8 cellular contexts compared by ENCODE assay signal in genomic region chr11:118290923-118291322, GRCh38. TPM values are rescaled to one million over a fixed set of nuclear protein-coding genes. Genes with fewer than 3 reads are reported as not detected.
DNase-seq lines count a peak whose midpoint lies in the region; ATAC-seq and TF ChIP-seq lines count a peak whose summit lies in the region.

No MANE protein-coding gene starts in this region.

- no peaks in the 10 kb centered on the region for H3K4me1 ChIP-seq in esophagus muscularis mucosa
- H3K4me1 ChIP-seq in psoas muscle = no peaks in the 10 kb centered on the region

- TF ChIP-seq EP300 in esophagus muscularis mucosa (IDR thresholded peaks at IDR 0.05) = no peak

- WGBS in esophagus muscularis mucosa = 27% methylated on average over 9 of the region's 9 CpGs
- 28 to 36% (median 29%) methylated on average over 9 of the region's 9 CpGs for whole genome bisulfite sequencing in psoas muscle, 3 donors

- no peaks in the 10 kb centered on the region for H3K9me3 Mint-ChIP-seq in Calu3 (ENCODE audit: low read depth, unreplicated experiment)

- H3K27me3 Mint-ChIP-seq in Calu3 (ENCODE audit: unreplicated experiment) = no peaks in the 10 kb centered on the region

- peak; percentile 12 for TF ChIP-seq CTCF in Calu3 (IDR thresholded peaks at IDR 0.05; ENCODE audit: unreplicated experiment)
- TF ChIP-seq CTCF in esophagus muscularis mucosa (IDR thresholded peaks at IDR 0.05) = peak in 2 of 3 experiments; percentile 11 to 26
- TF ChIP-seq CTCF in psoas muscle (IDR thresholded peaks at IDR 0.05) = peak; percentile 10

- H3K36me3 ChIP-seq in esophagus muscularis mucosa (no peaks in the 10 kb centered on the region), psoas muscle (ENCODE audit: insufficient read depth in 1 of 2, low read depth in 1 of 2) (no peaks in the 10 kb centered on the region)

- H3K4me3 ChIP-seq in esophagus muscularis mucosa = no peak overlapping the region
- no peak overlapping the region for H3K4me3 ChIP-seq in psoas muscle

- peaks cover 34% of the 10 kb centered on the region for H3K4me1 Mint-ChIP-seq in Calu3 (ENCODE audit: low read depth, unreplicated experiment)

- H3K36me3 Mint-ChIP-seq in Calu3 (ENCODE audit: insufficient read depth, unreplicated experiment) = no peaks in the 10 kb centered on the region

- ATAC-seq in psoas muscle = peak in 1 of 4 donors; percentile 24

- H3K4me3 Mint-ChIP-seq in Calu3 (ENCODE audit: low read depth, unreplicated experiment) = peak overlapping the region; percentile 44

- no peak for TF ChIP-seq POLR2A in esophagus muscularis mucosa (IDR thresholded peaks at IDR 0.05; ENCODE audit: low read depth)

- no TSS peak for BruUV-seq in Calu3 (replicated peaks; lab: Mats Ljungman, UMichigan)

- H3K27ac ChIP-seq in esophagus muscularis mucosa (replicated peaks in 1 of 4) = no peak overlapping the region
- H3K27ac ChIP-seq in psoas muscle = no peak overlapping the region

- DNase-seq in Calu3 = peak; percentile 50
- peak; percentile 62 for DNase-seq in HPDE6-E6E7 (ENCODE audit: extremely low spot score)
- DNase-seq in UCSD-AML1 (lab: John Stamatoyannopoulos, UW; ENCODE audit: unreplicated experiment) = peak; percentile 39
- DNase-seq in esophagus muscularis mucosa (ENCODE audit: extremely low spot score) = no peak
- no peak for DNase-seq in psoas muscle
- no peak for DNase-seq in NCI-H2227 treated with DMSO at 0.1 percent for 48 hours (lab: John Stamatoyannopoulos, UW)
- DNase-seq in NCI-H2081 (lab: John Stamatoyannopoulos, UW) = no peak
- DNase-seq in kidney glomerular epithelial cell (lab: John Stamatoyannopoulos, UW) = no peak

- no peak overlapping the region for H3K27ac Mint-ChIP-seq in Calu3 (ENCODE audit: unreplicated experiment)

- intact Hi-C loops in Calu3 (cut with micrococcal nuclease; ENCODE audit: unreplicated experiment) (loop anchor here (1.0 to 10.0 kb wide), 4 partner anchors 26 to 194 kb away; partner anchors contain the start of gene MPZL2), esophagus muscularis mucosa (cut with DNase I) (loop anchor here (5.0 kb wide), 1 partner anchor 94 kb away; no protein-coding TSS in a partner anchor), psoas muscle (cut with DNase I) (loop anchor here in 1 of 2 donors (10.0 kb wide), 2 partner anchors 54 to 194 kb away; partner anchors contain the start of genes CD3D and CD3G)

- CTCF ChIA-PET in Calu3 (lab: Charles Lee) = interaction anchor here (0.9 to 2.1 kb wide), 4 partner anchors 27 to 96 kb away, joined by 3 to 20 read pairs (median 3); partner anchors contain the start of genes MPZL2 and MPZL3

- no peaks in the 10 kb centered on the region for H3K9me3 ChIP-seq in esophagus muscularis mucosa
- H3K9me3 ChIP-seq in psoas muscle = no peaks in the 10 kb centered on the region

- H3K27me3 ChIP-seq in esophagus muscularis mucosa (peaks cover 0 to 20% (median 0%) of the 10 kb centered on the region in 4 donors), psoas muscle (ENCODE audit: insufficient read depth in 3 of 3, low read length in 2 of 3) (peaks cover 0 to 3% (median 0%) of the 10 kb centered on the region in 3 donors)

RNA-seq across cellular contexts. Expression of gene CD3E, which starts 13.6 kb away (rescaled TPM):
- not detected in 2 replicates for total RNA-seq in Calu3 (2022)
- total RNA-seq in esophagus muscularis mucosa = 1 to 10 TPM in 2 of 4 donors, under 1 TPM in 2; 0.42 to 2.8 (median 0.96) TPM
- 1 to 10 TPM in 1 of 4 donors, under 1 TPM in 3; 0.24 to 1.2 (median 0.67) TPM for total RNA-seq in psoas muscle
- under 1 TPM; 0.15 to 0.27 (median 0.22) TPM for polyA plus RNA-seq in psoas muscle

RNA-seq across cellular contexts. Expression of gene MPZL2, which starts 26.8 kb away (rescaled TPM):
- total RNA-seq in Calu3 (2022) (69.6 and 81.7 TPM in 2 replicates), esophagus muscularis mucosa (10 to 100 TPM in 3 of 4 donors, 1 to 10 TPM in 1; 6.6 to 31.6 (median 13.9) TPM), psoas muscle (1 to 10 TPM; 1.1 to 8.1 (median 3.5) TPM)
- 1 to 10 TPM; 1.0 to 3.9 (median 2.7) TPM for polyA plus RNA-seq in psoas muscle

RNA-seq across cellular contexts. Expression of gene MPZL3, which starts 38.8 kb away (rescaled TPM):
- total RNA-seq in Calu3 (2022) (5.9 and 6.9 TPM in 2 replicates), esophagus muscularis mucosa (under 1 TPM; 0.42 to 0.52 (median 0.48) TPM), psoas muscle (under 1 TPM; 0.22 to 0.97 (median 0.49) TPM)
- polyA plus RNA-seq in psoas muscle = under 1 TPM; 0.07 to 0.16 (median 0.13) TPM

RNA-seq across cellular contexts. Expression of gene CD3D, which starts 51.6 kb away (rescaled TPM):
- not detected in 2 replicates for total RNA-seq in Calu3 (2022)
- under 1 TPM in 1 of 4 donors, not detected in 3; 0.83 TPM for total RNA-seq in esophagus muscularis mucosa
- total RNA-seq in psoas muscle = under 1 TPM in 3 of 4 donors, not detected in 1; 0.45 to 0.81 (median 0.50) TPM
- polyA plus RNA-seq in psoas muscle = under 1 TPM; 0.12 to 0.20 (median 0.19) TPM

RNA-seq across cellular contexts. Expression of gene CD3G, which starts 53.2 kb away (rescaled TPM):
- total RNA-seq in Calu3 (2022) (not detected in 2 replicates), esophagus muscularis mucosa (under 1 TPM in 3 of 4 donors, not detected in 1; 0.13 to 0.33 (median 0.23) TPM), psoas muscle (under 1 TPM; 0.26 to 0.71 (median 0.57) TPM)
- under 1 TPM; 0.01 to 0.05 (median 0.04) TPM for polyA plus RNA-seq in psoas muscle

Comparison
In these comparisons a context has a peak if more than half of its experiments do, and no peak if none do; other contexts are left out.
1. DNase-seq: peak in Calu3 (single experiment), HPDE6-E6E7 (single experiment) and UCSD-AML1 (single experiment); none in esophagus muscularis mucosa (single experiment), psoas muscle (0 of 2), NCI-H2227 treated with DMSO at 0.1 percent for 48 hours (single experiment), NCI-H2081 (0 of 2) and kidney glomerular epithelial cell (single experiment).
2. Peak in every context shown above with its lines, with median percentiles within 50 percentile points of each other: CTCF ChIP-seq.